Comparison of ENCODE assay signal across 8 cellular contexts in the genomic region with DNA sequence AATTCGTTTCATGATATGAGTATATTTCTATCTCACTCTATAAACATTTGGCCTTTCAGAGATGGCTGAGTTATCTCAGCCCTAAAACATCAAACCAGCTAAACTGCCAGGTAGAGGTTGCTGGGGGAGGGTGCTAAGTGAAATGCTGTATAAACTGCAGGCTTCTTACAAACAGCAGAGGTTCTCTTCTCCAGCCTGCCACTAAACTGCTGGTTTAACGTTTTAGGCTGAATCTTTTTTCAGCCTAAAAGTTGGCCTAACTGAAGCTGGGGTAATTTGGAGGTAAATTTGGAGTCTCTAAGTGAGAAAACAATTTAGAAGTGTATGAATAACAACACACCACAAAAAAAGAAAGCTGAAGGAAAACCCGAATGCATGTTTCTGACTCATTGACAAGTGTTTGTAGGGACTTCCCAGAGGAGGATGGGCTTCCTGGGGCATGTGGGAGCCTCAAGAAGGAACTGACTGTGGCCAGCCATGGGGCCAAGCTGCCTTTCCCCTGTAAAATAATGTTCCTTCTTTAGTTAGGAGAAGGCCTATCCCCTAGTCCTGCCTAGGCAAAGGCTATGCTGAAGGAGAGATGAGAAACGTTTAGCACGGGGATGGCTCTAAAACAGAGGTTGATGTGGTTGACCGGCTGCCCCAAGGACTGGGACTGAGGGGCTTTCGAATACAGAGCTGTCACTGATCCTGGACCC. TPM values are rescaled to one million over a fixed set of nuclear protein-coding genes. Genes with fewer than 3 reads are reported as not detected.
DNase-seq lines count a peak whose midpoint lies in the region; ATAC-seq and TF ChIP-seq lines count a peak whose summit lies in the region.

No MANE protein-coding gene starts in this region.

- H3K4me3 ChIP-seq in fibroblast of pulmonary artery (replicated peaks; ENCODE audit: low read depth, low read length): no peak overlapping the region
- no peak overlapping the region for H3K4me3 ChIP-seq in left ventricle myocardium inferior

- peak; percentile 64 for ATAC-seq in GM18868 (IDR thresholded peaks at IDR 0.05; ENCODE audit: unreplicated experiment)
- ATAC-seq in HG02981 (IDR thresholded peaks at IDR 0.05; ENCODE audit: unreplicated experiment): peak; percentile 53

- H3K27ac ChIP-seq in left ventricle myocardium inferior (replicated peaks): no peak overlapping the region

- H3K9me3 ChIP-seq in left ventricle myocardium inferior (replicated peaks): no peaks in the 10 kb centered on the region

- H3K4me1 ChIP-seq in left ventricle myocardium inferior: no peaks in the 10 kb centered on the region

- no peaks in the 10 kb centered on the region for H3K36me3 ChIP-seq in left ventricle myocardium inferior

- intact Hi-C loops in left ventricle myocardium inferior (cut with micrococcal nuclease): no loop called here

- H3K27me3 ChIP-seq in left ventricle myocardium inferior (ENCODE audit: low read depth): no peaks in the 10 kb centered on the region

- peak; percentile 41 for DNase-seq in activated CD4-positive, CD25-positive, alpha-beta regulatory T cell treated with anti-CD3 and anti-CD28 coated beads, Interleukin-2, amount 50 U/mL, for 72 hours
- DNase-seq in fibroblast of pulmonary artery (ENCODE audit: low read depth) (peak; percentile 64), stromal cell of bone marrow (ENCODE audit: low read depth) (peak; percentile 47), T1000 (lab: John Stamatoyannopoulos, UW) (no peak), Ammon's horn (ENCODE audit: low spot score) (no peak), left ventricle myocardium inferior (no peak)

- TF ChIP-seq CTCF in fibroblast of pulmonary artery (IDR thresholded peaks at IDR 0.05; ENCODE audit: low read length, missing control alignments): no peak
- TF ChIP-seq CTCF in left ventricle myocardium inferior (IDR thresholded peaks at IDR 0.05; ENCODE audit: borderline replicate concordance): no peak

RNA-seq across cellular contexts. Expression of a gene that starts 44.3 kb away (rescaled TPM):
- 0.16 TPM for total RNA-seq in left ventricle myocardium inferior

Comparison
In these comparisons a context has a peak if more than half of its experiments do, and no peak if none do; other contexts are left out.
1. DNase-seq: peak in activated CD4-positive, CD25-positive, alpha-beta regulatory T cell treated with anti-CD3 and anti-CD28 coated beads, Interleukin-2, amount 50 U/mL, for 72 hours (single experiment), fibroblast of pulmonary artery (single experiment) and stromal cell of bone marrow (single experiment); none in T1000 (single experiment), Ammon's horn (single experiment) and left ventricle myocardium inferior (single experiment).